1 cellular context compared by ENCODE assay signal in the genomic region with DNA sequence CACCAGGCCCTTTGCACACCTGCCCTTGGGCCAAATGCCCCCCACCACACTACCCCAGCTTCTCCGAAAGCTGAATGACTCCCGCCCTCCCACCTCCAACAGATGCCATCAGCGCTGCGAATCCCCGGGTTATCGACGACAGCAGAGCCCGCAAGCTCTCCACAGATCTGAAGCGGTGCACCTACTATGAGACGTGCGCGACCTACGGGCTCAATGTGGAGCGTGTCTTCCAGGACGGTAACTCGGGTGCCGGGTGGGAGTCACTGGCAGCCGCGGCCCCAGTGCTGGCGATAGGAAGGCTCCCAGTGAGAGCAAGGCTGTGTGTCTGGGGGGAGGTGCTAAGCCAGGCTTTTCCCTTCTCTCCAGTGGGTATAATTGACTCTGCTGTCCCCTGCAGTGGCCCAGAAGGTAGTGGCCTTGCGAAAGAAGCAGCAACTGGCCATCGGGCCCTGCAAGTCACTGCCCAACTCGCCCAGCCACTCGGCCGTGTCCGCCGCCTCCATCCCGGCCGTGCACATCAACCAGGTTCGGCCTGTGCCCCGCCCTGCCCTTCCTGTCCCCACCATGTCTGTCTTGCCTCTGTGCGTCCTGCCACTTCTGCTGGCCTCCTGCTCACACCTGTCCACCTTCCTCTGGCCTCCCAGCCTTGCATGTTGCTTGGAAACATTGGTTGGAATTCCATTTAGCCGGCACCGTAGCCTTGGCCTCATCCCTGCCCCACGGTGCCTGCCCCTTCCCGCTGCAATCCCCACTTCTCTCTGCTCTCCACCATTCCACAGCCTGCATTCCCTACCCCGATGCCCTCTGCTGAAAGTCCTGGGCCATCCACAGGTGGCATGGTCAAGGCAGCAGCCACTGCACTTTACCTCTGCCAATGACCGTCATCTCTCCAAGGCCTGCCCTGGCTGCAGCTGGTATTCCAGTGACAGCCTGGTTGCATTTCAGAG.
TF ChIP-seq lines count a peak whose summit lies in the region.

No MANE protein-coding gene starts in this region.

TF ChIP-seq in K562, 482 proteins besides CTCF, POLR2A, EP300 and RAD21:
- 0 out of 2 replicates have a peak, but pooled peaks have one; percentile 14 for TF ChIP-seq POLR2G (IDR thresholded peaks at IDR 0.05; ENCODE audit: low read depth, low read length)
- no peak for TF ChIP-seq EHMT2 (IDR thresholded peaks at IDR 0.05)
- TF ChIP-seq, protein P1, sequence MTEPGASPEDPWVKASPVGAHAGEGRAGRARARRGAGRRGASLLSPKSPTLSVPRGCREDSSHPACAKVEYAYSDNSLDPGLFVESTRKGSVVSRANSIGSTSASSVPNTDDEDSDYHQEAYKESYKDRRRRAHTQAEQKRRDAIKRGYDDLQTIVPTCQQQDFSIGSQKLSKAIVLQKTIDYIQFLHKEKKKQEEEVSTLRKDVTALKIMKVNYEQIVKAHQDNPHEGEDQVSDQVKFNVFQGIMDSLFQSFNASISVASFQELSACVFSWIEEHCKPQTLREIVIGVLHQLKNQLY (CRISPR knock-in tag; conservative IDR thresholded peaks at IDR 0.05), result 0 out of 4 replicates have a peak, but pooled peaks of 1 of the 2 experiments have one; percentile 77
- peak; percentile 34 for TF ChIP-seq RBM22 (IDR thresholded peaks at IDR 0.05; ENCODE audit: low read depth, low read length, poor library complexity, severe bottlenecking)
- no peak for TF ChIP-seq ZNF561 (CRISPR knock-in tag; conservative IDR thresholded peaks at IDR 0.05)
- TF ChIP-seq, protein P2, sequence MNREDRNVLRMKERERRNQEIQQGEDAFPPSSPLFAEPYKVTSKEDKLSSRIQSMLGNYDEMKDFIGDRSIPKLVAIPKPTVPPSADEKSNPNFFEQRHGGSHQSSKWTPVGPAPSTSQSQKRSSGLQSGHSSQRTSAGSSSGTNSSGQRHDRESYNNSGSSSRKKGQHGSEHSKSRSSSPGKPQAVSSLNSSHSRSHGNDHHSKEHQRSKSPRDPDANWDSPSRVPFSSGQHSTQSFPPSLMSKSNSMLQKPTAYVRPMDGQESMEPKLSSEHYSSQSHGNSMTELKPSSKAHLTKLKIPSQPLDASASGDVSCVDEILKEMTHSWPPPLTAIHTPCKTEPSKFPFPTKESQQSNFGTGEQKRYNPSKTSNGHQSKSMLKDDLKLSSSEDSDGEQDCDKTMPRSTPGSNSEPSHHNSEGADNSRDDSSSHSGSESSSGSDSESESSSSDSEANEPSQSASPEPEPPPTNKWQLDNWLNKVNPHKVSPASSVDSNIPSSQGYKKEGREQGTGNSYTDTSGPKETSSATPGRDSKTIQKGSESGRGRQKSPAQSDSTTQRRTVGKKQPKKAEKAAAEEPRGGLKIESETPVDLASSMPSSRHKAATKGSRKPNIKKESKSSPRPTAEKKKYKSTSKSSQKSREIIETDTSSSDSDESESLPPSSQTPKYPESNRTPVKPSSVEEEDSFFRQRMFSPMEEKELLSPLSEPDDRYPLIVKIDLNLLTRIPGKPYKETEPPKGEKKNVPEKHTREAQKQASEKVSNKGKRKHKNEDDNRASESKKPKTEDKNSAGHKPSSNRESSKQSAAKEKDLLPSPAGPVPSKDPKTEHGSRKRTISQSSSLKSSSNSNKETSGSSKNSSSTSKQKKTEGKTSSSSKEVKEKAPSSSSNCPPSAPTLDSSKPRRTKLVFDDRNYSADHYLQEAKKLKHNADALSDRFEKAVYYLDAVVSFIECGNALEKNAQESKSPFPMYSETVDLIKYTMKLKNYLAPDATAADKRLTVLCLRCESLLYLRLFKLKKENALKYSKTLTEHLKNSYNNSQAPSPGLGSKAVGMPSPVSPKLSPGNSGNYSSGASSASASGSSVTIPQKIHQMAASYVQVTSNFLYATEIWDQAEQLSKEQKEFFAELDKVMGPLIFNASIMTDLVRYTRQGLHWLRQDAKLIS (CRISPR knock-in tag; IDR thresholded peaks at IDR 0.05), result no peak
